Comparison of ENCODE assay signal across 10 cellular contexts in genomic region chr4:33160126-33160525, GRCh38.
DNase-seq lines count a peak whose midpoint lies in the region; ATAC-seq, FAIRE-seq and TF ChIP-seq lines count a peak whose summit lies in the region.
"Had no signal": no experiment of that assay in that cellular context is flagged by ENCODE, and none has a peak within 500 bp of the region (broad histone marks: within the 10 kb centered on the region; RNA-seq: fewer than 3 reads in every experiment).

No MANE protein-coding gene starts in this region.

- TF ChIP-seq EP300 in H1 (IDR thresholded peaks at IDR 0.05; ENCODE audit: borderline replicate concordance in 1 of 2, low read depth in 2 of 2, low read length in 2 of 2) = no peak

- H2BK12ac ChIP-seq in H1 (ENCODE audit: low read depth, low read length) = no peak overlapping the region

- no peaks in the 10 kb centered on the region for H3K36me3 Mint-ChIP-seq in activated CD8-positive, alpha-beta memory T cell treated with anti-CD3 and anti-CD28 coated beads, Interleukin-2, amount 10 ng/mL, durations not matched to agents 7 days and 5 days

- peak; percentile 60 to 69 for TF ChIP-seq RAD21 in H1 (IDR thresholded peaks at IDR 0.05 in 1 of 2, conservative IDR thresholded peaks at IDR 0.05 in 1 of 2; ENCODE audit: low read depth in 2 of 2, low read length in 2 of 2)

- FAIRE-seq in H1 (lab: Jason Lieb, UNC) = peak; percentile 32
- FAIRE-seq in urothelium cell line (lab: Jason Lieb, UNC) = peak; percentile 75

- DNase-seq in heart right ventricle (no peak), right cardiac atrium (no peak), MG63 (peak; percentile 2), H1 (ENCODE audit: low read depth in 1 of 2, low spot score in 2 of 2) (no peak), urothelium cell line (ENCODE audit: low spot score) (peak; percentile 38)
- no peak for DNase-seq in stimulated activated CD4-positive, alpha-beta T cell treated with anti-CD3 and anti-CD28 coated beads, Interleukin-4, amount 100 ng/mL, for 24 hours
- DNase-seq in activated CD8-positive, alpha-beta memory T cell treated with anti-CD3 and anti-CD28 coated beads, Interleukin-2, amount 10 ng/mL, durations not matched to agents 7 days and 5 days = no peak
- DNase-seq: amygdala had no signal

- CTCF ChIA-PET in H1 (lab: Charles Lee; ENCODE audit: partially characterized antibody) = no interaction called here
- CTCF ChIA-PET in activated CD8-positive, alpha-beta memory T cell treated with anti-CD3 and anti-CD28 coated beads, Interleukin-2, amount 10 ng/mL, durations not matched to agents 7 days and 5 days (lab: Charles Lee) = no interaction called here

- ATAC-seq in heart right ventricle = no peak
- no peak for ATAC-seq in right cardiac atrium
- ATAC-seq in HG02588 (IDR thresholded peaks at IDR 0.05; ENCODE audit: unreplicated experiment) = no peak
- no peak for ATAC-seq in activated CD8-positive, alpha-beta memory T cell treated with anti-CD3 and anti-CD28 coated beads, Interleukin-2, amount 10 ng/mL, durations not matched to agents 7 days and 5 days

- peaks cover 0 to 21% (median 0%) of the 10 kb centered on the region in 11 donors for H3K9me3 ChIP-seq in heart right ventricle
- no peaks in the 10 kb centered on the region for H3K9me3 ChIP-seq in right cardiac atrium (ENCODE audit: control insufficient read depth, low read length)
- no peaks in the 10 kb centered on the region for H3K9me3 ChIP-seq in MG63
- H3K9me3 ChIP-seq in H1 (ENCODE audit: insufficient read depth in 2 of 2, low read depth in 1 of 2, low read length in 1 of 2) = no peaks in the 10 kb centered on the region

- no peaks in the 10 kb centered on the region for H4K20me1 ChIP-seq in H1 (replicated peaks in 1 of 2; ENCODE audit: control insufficient read depth in 1 of 2, insufficient read depth in 2 of 2, low read length in 2 of 2)

- no peaks in the 10 kb centered on the region for H3K79me2 ChIP-seq in H1 (ENCODE audit: control insufficient read depth in 1 of 2, insufficient read depth in 2 of 2, low read length in 2 of 2)

- intact Hi-C loops in heart right ventricle (cut with DNase I) (no loop called here), right cardiac atrium (cut with DNase I) (no loop called here)

- no peak overlapping the region for H4K8ac ChIP-seq in H1 (ENCODE audit: extremely low read depth, insufficient read depth, low read length)

- no peaks in the 10 kb centered on the region for H3K23me2 ChIP-seq in H1 (ENCODE audit: low read depth, low read length)

- H3K27ac Mint-ChIP-seq in activated CD8-positive, alpha-beta memory T cell treated with anti-CD3 and anti-CD28 coated beads, Interleukin-2, amount 10 ng/mL, durations not matched to agents 7 days and 5 days = no peak overlapping the region

- POLR2A ChIA-PET in H1 (lab: Charles Lee; ENCODE audit: partially characterized antibody) = no interaction called here

- H3K14ac ChIP-seq in H1 (ENCODE audit: insufficient read length) = no peak overlapping the region

- no peaks in the 10 kb centered on the region for H3K36me3 ChIP-seq in heart right ventricle
- H3K36me3 ChIP-seq in MG63 = no peaks in the 10 kb centered on the region
- no peaks in the 10 kb centered on the region for H3K36me3 ChIP-seq in H1 (ENCODE audit: control insufficient read depth in 2 of 4, insufficient read depth in 4 of 4, low read length in 3 of 4)

- H3K18ac ChIP-seq in H1 (ENCODE audit: extremely low read depth, low read length) = no peak overlapping the region

- H2BK15ac ChIP-seq in H1 (ENCODE audit: low read length) = no peak overlapping the region

- no peaks in the 10 kb centered on the region for H3K27me3 ChIP-seq in heart right ventricle
- no peaks in the 10 kb centered on the region for H3K27me3 ChIP-seq in right cardiac atrium (ENCODE audit: control insufficient read depth, insufficient read depth)
- no peaks in the 10 kb centered on the region for H3K27me3 ChIP-seq in MG63
- no peaks in the 10 kb centered on the region for H3K27me3 ChIP-seq in H1 (replicated peaks in 1 of 4; ENCODE audit: control insufficient read depth in 3 of 4, extremely low read depth in 1 of 4, insufficient read depth in 3 of 4, low read length in 3 of 4)

- H3K4me3 Mint-ChIP-seq in activated CD8-positive, alpha-beta memory T cell treated with anti-CD3 and anti-CD28 coated beads, Interleukin-2, amount 10 ng/mL, durations not matched to agents 7 days and 5 days = no peak overlapping the region

- H4K91ac ChIP-seq in H1 (replicated peaks; ENCODE audit: insufficient read length, low read length) = no peak overlapping the region

- H3K27me3 Mint-ChIP-seq in activated CD8-positive, alpha-beta memory T cell treated with anti-CD3 and anti-CD28 coated beads, Interleukin-2, amount 10 ng/mL, durations not matched to agents 7 days and 5 days = no peaks in the 10 kb centered on the region

- no peaks in the 10 kb centered on the region for H3K4me1 Mint-ChIP-seq in activated CD8-positive, alpha-beta memory T cell treated with anti-CD3 and anti-CD28 coated beads, Interleukin-2, amount 10 ng/mL, durations not matched to agents 7 days and 5 days

- H3K9ac ChIP-seq in H1 (replicated peaks in 1 of 4; ENCODE audit: extremely low read depth in 1 of 4, low read depth in 3 of 4, low read length in 3 of 4) = no peak overlapping the region

- no peak overlapping the region for H2BK5ac ChIP-seq in H1 (ENCODE audit: low read depth, low read length)

- no peak overlapping the region for H3K4ac ChIP-seq in H1 (replicated peaks; ENCODE audit: insufficient read length, low read depth, low read length)

- peaks cover 7% of the 10 kb centered on the region for H3K9me3 Mint-ChIP-seq in activated CD8-positive, alpha-beta memory T cell treated with anti-CD3 and anti-CD28 coated beads, Interleukin-2, amount 10 ng/mL, durations not matched to agents 7 days and 5 days (ENCODE audit: low read depth)

- no peak overlapping the region for H2BK120ac ChIP-seq in H1 (replicated peaks; ENCODE audit: low read depth, low read length)

- H4K5ac ChIP-seq in H1 (ENCODE audit: insufficient read length, low read depth, low read length) = no peak overlapping the region

- H3K4me1 ChIP-seq in heart right ventricle = no peaks in the 10 kb centered on the region
- H3K4me1 ChIP-seq in right cardiac atrium (ENCODE audit: control insufficient read depth, insufficient read depth, low read length) = no peaks in the 10 kb centered on the region
- H3K4me1 ChIP-seq in H1 (replicated peaks in 1 of 4; ENCODE audit: control insufficient read depth in 3 of 4, insufficient read depth in 4 of 4, low read length in 3 of 4) = no peaks in the 10 kb centered on the region

- no peak overlapping the region for H3K56ac ChIP-seq in H1 (replicated peaks; ENCODE audit: insufficient read length, low read depth, low read length)

- H3K27ac ChIP-seq in heart right ventricle (no peak overlapping the region), right cardiac atrium (ENCODE audit: low read length) (no peak overlapping the region), H1 (ENCODE audit: low read depth, low read length) (no peak overlapping the region)

- H3K23ac ChIP-seq in H1 (ENCODE audit: insufficient read length) = no peak overlapping the region

- no peak overlapping the region for H2AK5ac ChIP-seq in H1 (ENCODE audit: low read depth, low read length)

- H3K79me1 ChIP-seq in H1 (ENCODE audit: low read depth, low read length) = no peaks in the 10 kb centered on the region

- no peak overlapping the region for H2AFZ ChIP-seq in H1 (ENCODE audit: low read length)

- TF ChIP-seq CTCF in heart right ventricle (IDR thresholded peaks at IDR 0.05) = peak in 5 of 9 donors; percentile 5 to 21 (median 11)
- peak in 2 of 3 experiments; percentile 63 to 68; a peak in 3 of 4 replicates for TF ChIP-seq CTCF in H1 (IDR thresholded peaks at IDR 0.05; ENCODE audit: control extremely low read depth in 1 of 3, insufficient read depth in 1 of 3, low read depth in 1 of 3, low read length in 3 of 3)

- TF ChIP-seq POLR2A in H1 (IDR thresholded peaks at IDR 0.05; ENCODE audit: control extremely low read depth in 1 of 2, low read depth in 2 of 2, low read length in 2 of 2) = no peak

- no peak overlapping the region for H2BK20ac ChIP-seq in H1 (ENCODE audit: low read length)

- no peak overlapping the region for H3K4me2 ChIP-seq in H1 (ENCODE audit: insufficient read depth in 1 of 2, low read depth in 2 of 2, low read length in 2 of 2)

- H3K4me3 ChIP-seq in heart right ventricle (no peak overlapping the region), right cardiac atrium (ENCODE audit: low read length) (no peak overlapping the region), MG63 (no peak overlapping the region), H1 (ENCODE audit: extremely low read depth in 1 of 4, insufficient read depth in 2 of 4, low read depth in 3 of 4, low read length in 4 of 4) (no peak overlapping the region)
- H3K4me3 ChIP-seq: lung had no signal

- WGBS in heart right ventricle, 2 donors = 29 to 36% methylated on average over 2 of the region's 2 CpGs
- 34% methylated on average over 2 of the region's 2 CpGs for WGBS in right cardiac atrium
- WGBS in H1 (ENCODE audit: extremely low coverage in 1 of 2, insufficient coverage in 1 of 2, insufficient read length in 1 of 2, insufficient replicate concordance in 2 of 2, low coverage in 1 of 2, low lambda C conversion rate in 2 of 2, missing lambda C conversion rate in 1 of 2), 2 experiments = 78% methylated on average over 2 of the region's 2 CpGs; no CpG with 5 or more reads in 1 of the 2 experiments

TF ChIP-seq in H1, 55 proteins besides CTCF, POLR2A, EP300 and RAD21:
- 0 out of 2 replicates have a peak, but pooled peaks have one; percentile 20 for TF ChIP-seq YY1 (IDR thresholded peaks at IDR 0.05; ENCODE audit: low read depth, low read length)
- peak; percentile 70 for TF ChIP-seq CEBPB (IDR thresholded peaks at IDR 0.05; ENCODE audit: low read depth, low read length)
- TF ChIP-seq POLR2AphosphoS5 (IDR thresholded peaks at IDR 0.05; ENCODE audit: low read depth, low read length) = no peak

Comparison
In these comparisons a context has a peak if more than half of its experiments do, and no peak if none do; other contexts are left out.
1. DNase-seq: peak in MG63 (single experiment) and urothelium cell line (single experiment); none in heart right ventricle (0 of 2), right cardiac atrium (0 of 3), H1 (0 of 2), stimulated activated CD4-positive, alpha-beta T cell treated with anti-CD3 and anti-CD28 coated beads, Interleukin-4, amount 100 ng/mL, for 24 hours (single experiment) and activated CD8-positive, alpha-beta memory T cell treated with anti-CD3 and anti-CD28 coated beads, Interleukin-2, amount 10 ng/mL, durations not matched to agents 7 days and 5 days (single experiment).